7 cellular contexts compared by ENCODE assay signal in genomic region chr3:130865537-130865936, GRCh38.
"Had no signal": no experiment of that assay in that cellular context is flagged by ENCODE, and none has a peak within 500 bp of the region (broad histone marks: within the 10 kb centered on the region; RNA-seq: fewer than 3 reads in every experiment).

No MANE protein-coding gene starts in this region.

- FAIRE-seq: HepG2, HTR-8/SVneo had no signal

- ATAC-seq: HepG2 had no signal

- H3K9ac ChIP-seq: KMS-11 had no signal

- H3K4me2 ChIP-seq: KMS-11 had no signal

- DNase-seq: IMR-90, KBM-7, KG1 had no signal

- H3K27ac ChIP-seq: HL-60, KMS-11 had no signal
